In genomic region chr1:94962745-94963265, GRCh38 we compare ENCODE assay signal across 8 cellular contexts. TPM values are rescaled to one million over a fixed set of nuclear protein-coding genes. Genes with fewer than 3 reads are reported as not detected.
A peak's percentile ranks its signal among the peaks of the same experiment; 100 is the strongest.
DNase-seq lines count a peak whose midpoint lies in the region; ATAC-seq and TF ChIP-seq lines count a peak whose summit lies in the region.

No MANE protein-coding gene starts in this region.

- DNase-seq in ELR (ENCODE audit: low read depth) (peak; percentile 59), HuH-7 (ENCODE audit: low spot score) (peak; percentile 34), fibroblast of mammary gland (ENCODE audit: low read depth) (peak; percentile 46), putamen (ENCODE audit: low spot score) (peak; percentile 13), SHP77 treated with DMSO at 0.1 percent for 48 hours (lab: John Stamatoyannopoulos, UW) (no peak), NCI-H2196 treated with DMSO at 0.1 percent for 48 hours (lab: John Stamatoyannopoulos, UW; ENCODE audit: unreplicated experiment) (no peak)
- peak; percentile 81 for DNase-seq in activated CD4-positive, alpha-beta T cell treated with anti-CD3 and anti-CD28 coated beads, Interleukin-2, amount 10 ng/mL, durations not matched to agents 24 days and 14 days

- peaks cover 5% of the 10 kb centered on the region for H3K4me1 Mint-ChIP-seq in activated CD4-positive, alpha-beta T cell treated with anti-CD3 and anti-CD28 coated beads, Interleukin-2, amount 10 ng/mL, durations not matched to agents 24 days and 14 days

- peak; percentile 99 for ATAC-seq in GM21447 (IDR thresholded peaks at IDR 0.05; ENCODE audit: unreplicated experiment)

- H3K9me3 Mint-ChIP-seq in activated CD4-positive, alpha-beta T cell treated with anti-CD3 and anti-CD28 coated beads, Interleukin-2, amount 10 ng/mL, durations not matched to agents 24 days and 14 days: no peaks in the 10 kb centered on the region

- peak overlapping the region; percentile 20 for H3K4me3 ChIP-seq in fibroblast of mammary gland (ENCODE audit: control insufficient read depth, low read depth, low read length)

- no peak for TF ChIP-seq CTCF in fibroblast of mammary gland (conservative IDR thresholded peaks at IDR 0.05; ENCODE audit: control insufficient read depth, insufficient read depth, low read depth, low read length)

- H3K36me3 Mint-ChIP-seq in activated CD4-positive, alpha-beta T cell treated with anti-CD3 and anti-CD28 coated beads, Interleukin-2, amount 10 ng/mL, durations not matched to agents 24 days and 14 days (ENCODE audit: low read depth): no peaks in the 10 kb centered on the region

- H3K27me3 Mint-ChIP-seq in activated CD4-positive, alpha-beta T cell treated with anti-CD3 and anti-CD28 coated beads, Interleukin-2, amount 10 ng/mL, durations not matched to agents 24 days and 14 days: no peaks in the 10 kb centered on the region

- H3K4me3 Mint-ChIP-seq in activated CD4-positive, alpha-beta T cell treated with anti-CD3 and anti-CD28 coated beads, Interleukin-2, amount 10 ng/mL, durations not matched to agents 24 days and 14 days: peak overlapping the region; percentile 91

- intact Hi-C loops in activated CD4-positive, alpha-beta T cell treated with anti-CD3 and anti-CD28 coated beads, Interleukin-2, amount 10 ng/mL, durations not matched to agents 24 days and 14 days (cut with micrococcal nuclease): loop anchor here (2.0 kb wide), 1 partner anchor 108 kb away; no protein-coding TSS in a partner anchor

- peak overlapping the region; percentile 97 for H3K27ac Mint-ChIP-seq in activated CD4-positive, alpha-beta T cell treated with anti-CD3 and anti-CD28 coated beads, Interleukin-2, amount 10 ng/mL, durations not matched to agents 24 days and 14 days

RNA-seq across cellular contexts. Expression of gene CNN3, which starts 35.9 kb away (rescaled TPM):
- 2.5 and 2.7 TPM in 2 replicates for total RNA-seq in activated CD4-positive, alpha-beta T cell treated with anti-CD3 and anti-CD28 coated beads, Interleukin-2, amount 10 ng/mL, durations not matched to agents 24 days and 14 days

Comparison
In these comparisons a context has a peak if more than half of its experiments do, and no peak if none do; other contexts are left out.
1. DNase-seq: peak in ELR (single experiment), HuH-7 (single experiment), activated CD4-positive, alpha-beta T cell treated with anti-CD3 and anti-CD28 coated beads, Interleukin-2, amount 10 ng/mL, durations not matched to agents 24 days and 14 days (single experiment), fibroblast of mammary gland (single experiment) and putamen (single experiment); none in SHP77 treated with DMSO at 0.1 percent for 48 hours (single experiment) and NCI-H2196 treated with DMSO at 0.1 percent for 48 hours (single experiment).